In the genomic region with DNA sequence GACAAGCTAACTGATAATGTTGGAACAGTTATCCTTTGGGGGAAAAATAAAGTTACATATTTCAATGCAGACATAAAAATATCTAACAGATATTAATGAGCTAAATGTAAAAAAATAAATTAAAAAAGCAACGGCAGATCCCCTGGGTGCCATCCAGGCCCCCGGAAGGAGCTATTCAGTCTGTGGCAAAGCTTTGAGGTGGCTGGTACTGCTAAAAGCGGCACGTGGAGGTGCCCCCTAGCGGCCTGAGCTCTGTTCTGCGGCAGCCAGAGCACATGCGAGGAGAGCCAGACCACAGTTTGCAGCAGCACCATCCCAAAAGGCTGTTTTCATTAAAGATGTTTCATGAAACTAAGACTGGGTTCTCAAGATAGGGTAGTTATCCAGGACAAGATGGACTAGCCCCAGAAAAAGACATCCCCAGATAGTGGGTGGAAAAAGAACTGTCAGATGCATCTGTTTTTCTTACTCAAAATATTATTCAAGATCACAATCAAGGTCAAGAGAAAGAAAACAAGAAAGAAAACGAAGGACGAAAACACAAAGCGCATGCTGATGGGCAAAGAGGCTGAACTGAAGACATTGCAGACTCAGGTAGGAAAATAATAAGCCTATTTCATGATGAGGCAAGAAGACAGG, we compare ENCODE assay signal across 8 cellular contexts. TPM values are rescaled to one million over a fixed set of nuclear protein-coding genes. Genes with fewer than 3 reads are reported as not detected.
A peak's percentile ranks its signal among the peaks of the same experiment; 100 is the strongest.
DNase-seq lines count a peak whose midpoint lies in the region; ATAC-seq and TF ChIP-seq lines count a peak whose summit lies in the region.

No MANE protein-coding gene starts in this region.

- no peak overlapping the region for H3K4me3 Mint-ChIP-seq in T-helper 2 cell treated with Interferon-gamma antibody and Interleukin-4, amounts not matched to agents 5 μg/mL and 100 μg/mL, for 36 hours

- peaks cover 21 to 34% of the 10 kb centered on the region in 2 experiments for H3K36me3 ChIP-seq in HCT116 (ENCODE audit: control insufficient read depth in 1 of 2, insufficient read depth in 2 of 2, low read length in 2 of 2)
- peaks cover 24% of the 10 kb centered on the region for H3K36me3 ChIP-seq in right atrium auricular region

- CTCF ChIA-PET in HCT116 (lab: Charles Lee): interaction anchor here (0.7 to 5.0 kb wide), 27 partner anchors 8 to 383 kb away, joined by 3 to 164 read pairs (median 5); a partner anchor contains a TSS

- H3K9me3 ChIP-seq in HCT116 (ENCODE audit: control insufficient read depth in 1 of 2, insufficient read depth in 1 of 2, low read depth in 1 of 2, low read length in 2 of 2): no peaks in the 10 kb centered on the region
- H3K9me3 ChIP-seq in right atrium auricular region: no peaks in the 10 kb centered on the region

- peak overlapping the region; percentile 22 for H3K27ac Mint-ChIP-seq in T-helper 2 cell treated with Interferon-gamma antibody and Interleukin-4, amounts not matched to agents 5 μg/mL and 100 μg/mL, for 36 hours

- peaks cover 19% of the 10 kb centered on the region for H3K36me3 Mint-ChIP-seq in T-helper 2 cell treated with Interferon-gamma antibody and Interleukin-4, amounts not matched to agents 5 μg/mL and 100 μg/mL, for 36 hours (ENCODE audit: low read depth)

- H3K4me1 Mint-ChIP-seq in T-helper 2 cell treated with Interferon-gamma antibody and Interleukin-4, amounts not matched to agents 5 μg/mL and 100 μg/mL, for 36 hours (ENCODE audit: low read depth): peaks cover 4% of the 10 kb centered on the region

- no peak overlapping the region for H3K4me3 ChIP-seq in HCT116 (replicated peaks in 1 of 2; ENCODE audit: low read depth in 1 of 2, low read length in 2 of 2)
- no peak overlapping the region for H3K4me3 ChIP-seq in right atrium auricular region
- no peak overlapping the region for H3K4me3 ChIP-seq in skeletal muscle cell (ENCODE audit: low read depth, low read length)

- no peak overlapping the region for H2AFZ ChIP-seq in HCT116 (ENCODE audit: low read depth, low read length, poor library complexity, severe bottlenecking)

- RAD21 ChIA-PET in HCT116 (lab: Charles Lee; ENCODE audit: low non-redundant PET in 1 of 2, low total read pairs in 2 of 2, uncharacterized antibody in 2 of 2, unreplicated experiment in 2 of 2): interaction anchor here (0.5 to 2.1 kb wide), 7 partner anchors 49 to 331 kb away, joined by 3 to 29 read pairs (median 7); a partner anchor contains a TSS

- no peaks in the 10 kb centered on the region for H3K79me2 ChIP-seq in HCT116 (ENCODE audit: insufficient read depth, low read length)

- BruUV-seq in HCT116 (replicated peaks; lab: Mats Ljungman, UMichigan): no TSS peak

- in situ Hi-C loops in G401 (cut with HindIII; ENCODE audit: low sequenced_read_pairs): loop anchor here (25.0 kb wide), 1 partner anchor 113 kb away; a partner anchor contains a TSS

- POLR2A ChIA-PET in HCT116 (lab: Charles Lee): interaction anchor here (1.6 kb wide), 1 partner anchor 115 kb away, joined by 3 read pairs; no protein-coding TSS in a partner anchor

- intact Hi-C loops in HCT116 (cut with micrococcal nuclease): loop anchor here (1.0 kb wide), 2 partner anchors 115 to 135 kb away; no protein-coding TSS in a partner anchor

- no peaks in the 10 kb centered on the region for H3K9me3 Mint-ChIP-seq in T-helper 2 cell treated with Interferon-gamma antibody and Interleukin-4, amounts not matched to agents 5 μg/mL and 100 μg/mL, for 36 hours

- no peak overlapping the region for H3K4me2 ChIP-seq in HCT116 (ENCODE audit: low read length)

- TF ChIP-seq CTCF in HCT116 (IDR thresholded peaks at IDR 0.05 in 2 of 3, conservative IDR thresholded peaks at IDR 0.05 in 1 of 3; ENCODE audit: borderline replicate concordance in 1 of 3, insufficient read depth in 1 of 3, low read depth in 2 of 3, low read length in 2 of 3) (peak; percentile 93 to 97 (median 96)), right atrium auricular region (IDR thresholded peaks at IDR 0.05) (peak; percentile 84 to 94)

- DNase-seq in G401 (ENCODE audit: low spot score) (peak; percentile 82), HCT116 (ENCODE audit: low read depth, low spot score) (peak; percentile 43), NCI-H146 treated with DMSO at 0.1 percent for 48 hours (lab: John Stamatoyannopoulos, UW; ENCODE audit: unreplicated experiment) (peak; percentile 18), amniotic epithelial cell (ENCODE audit: low read depth) (peak; percentile 53), right atrium auricular region (ENCODE audit: low spot score) (peak; percentile 82), skeletal muscle cell (ENCODE audit: low read depth) (peak; percentile 28)
- DNase-seq in T-helper 2 cell treated with Interferon-gamma antibody and Interleukin-4, amounts not matched to agents 5 μg/mL and 100 μg/mL, for 36 hours (ENCODE audit: low spot score): peak; percentile 71

- peak; percentile 88 for TF ChIP-seq RAD21 in HCT116 (IDR thresholded peaks at IDR 0.05; ENCODE audit: low read depth)

- H3K27me3 ChIP-seq in HCT116 (ENCODE audit: insufficient read depth, low read length): no peaks in the 10 kb centered on the region
- H3K27me3 ChIP-seq in right atrium auricular region: no peaks in the 10 kb centered on the region

- peak; percentile 100 for ATAC-seq in HCT116
- no peak for ATAC-seq in HG03439 (IDR thresholded peaks at IDR 0.05; ENCODE audit: unreplicated experiment)

- no peaks in the 10 kb centered on the region for H4K20me1 ChIP-seq in HCT116 (ENCODE audit: insufficient read depth)

- H3K27ac ChIP-seq in HCT116 (ENCODE audit: low read depth, low read length) (no peak overlapping the region), right atrium auricular region (no peak overlapping the region)

- H3K27me3 Mint-ChIP-seq in T-helper 2 cell treated with Interferon-gamma antibody and Interleukin-4, amounts not matched to agents 5 μg/mL and 100 μg/mL, for 36 hours (ENCODE audit: low read depth): no peaks in the 10 kb centered on the region

- TF ChIP-seq POLR2A in HCT116 (IDR thresholded peaks at IDR 0.05; ENCODE audit: borderline replicate concordance, extremely low read depth, insufficient read depth, insufficient read length): no peak

- no peak overlapping the region; the same call in 1 of the 2 replicates for H3K9ac ChIP-seq in HCT116 (ENCODE audit: low read length)

- H3K4me1 ChIP-seq in HCT116 (ENCODE audit: control insufficient read depth in 1 of 2, insufficient read depth in 2 of 2, low read length in 2 of 2) (no peaks in the 10 kb centered on the region), right atrium auricular region (no peaks in the 10 kb centered on the region)

- no peaks in the 10 kb centered on the region for H3K9me2 ChIP-seq in HCT116 (ENCODE audit: insufficient read depth)

TF ChIP-seq in HCT116, 20 proteins besides CTCF, POLR2A, EP300 and RAD21:
- TF ChIP-seq, protein P1, sequence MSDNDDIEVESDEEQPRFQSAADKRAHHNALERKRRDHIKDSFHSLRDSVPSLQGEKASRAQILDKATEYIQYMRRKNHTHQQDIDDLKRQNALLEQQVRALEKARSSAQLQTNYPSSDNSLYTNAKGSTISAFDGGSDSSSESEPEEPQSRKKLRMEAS (IDR thresholded peaks at IDR 0.05): peak; percentile 64; the same call in 1 of the 2 replicates
- 0 out of 2 replicates have a peak, but pooled peaks have one; percentile 24 for TF ChIP-seq CBX3 (IDR thresholded peaks at IDR 0.05; ENCODE audit: low read depth)
- no peak for TF ChIP-seq ZFX (IDR thresholded peaks at IDR 0.05)
- no peak for TF ChIP-seq SIN3A (IDR thresholded peaks at IDR 0.05; ENCODE audit: low read depth)
TF ChIP-seq in HCT116: peak in this region for 2.

RNA-seq across cellular contexts. Expression of a gene that starts 18.7 kb away (rescaled TPM):
- total RNA-seq in G401 (2014; rRNA removed; shearing (Covaris generic)): 32.3 and 61.4 TPM in 2 replicates
- total RNA-seq in HCT116 (2021; ENCODE audit: unreplicated experiment) (23.3 TPM), right atrium auricular region (10 to 100 TPM; 42.1 to 65.9 TPM)
- 10.8 and 15.9 TPM in 2 replicates for polyA plus RNA-seq in HCT116 (2012)

RNA-seq across cellular contexts. Expression of a gene that starts 37.7 kb away (rescaled TPM):
- 5.3 and 7.0 TPM in 2 replicates for total RNA-seq in G401 (2014; rRNA removed; shearing (Covaris generic))
- total RNA-seq in HCT116 (2021; ENCODE audit: unreplicated experiment): 8.8 TPM
- 5.4 and 6.1 TPM in 2 replicates for polyA plus RNA-seq in HCT116 (2012)
- 10 to 100 TPM in 1 of 2 donors, 1 to 10 TPM in 1; 8.3 to 11.8 TPM for total RNA-seq in right atrium auricular region

Comparison
In these comparisons a context has a peak if more than half of its experiments do, and no peak if none do; other contexts are left out.
1. DNase-seq: peak in every context shown above with its lines; median percentile 82 in G401; 82 in right atrium auricular region; 71 in T-helper 2 cell treated with Interferon-gamma antibody and Interleukin-4, amounts not matched to agents 5 μg/mL and 100 μg/mL, for 36 hours; 53 in amniotic epithelial cell; 43 in HCT116; 28 in skeletal muscle cell; 18 in NCI-H146 treated with DMSO at 0.1 percent for 48 hours.